ENCODE assay signal across 8 cellular contexts in the genomic region with DNA sequence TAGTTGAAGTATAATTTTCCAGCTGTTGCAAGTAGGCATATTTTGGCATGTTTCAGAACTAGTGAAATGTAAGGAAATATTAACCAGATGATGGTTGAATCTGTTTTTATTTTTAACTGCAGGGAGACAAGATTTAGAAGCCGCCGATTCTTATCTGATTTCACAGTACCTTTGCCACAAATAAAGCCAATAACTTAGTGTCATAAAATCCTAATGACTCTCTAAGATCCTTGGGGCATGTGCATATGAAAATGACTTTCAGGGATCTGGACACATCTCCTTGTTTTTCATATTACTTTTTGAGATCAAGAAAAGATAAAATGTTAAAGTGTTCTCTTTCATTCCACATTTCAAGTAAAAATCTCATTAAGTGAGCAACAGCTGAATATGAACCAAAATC.
"Had no signal": no experiment of that assay in that cellular context is flagged by ENCODE, and none has a peak within 500 bp of the region (broad histone marks: within the 10 kb centered on the region; RNA-seq: fewer than 3 reads in every experiment).

No MANE protein-coding gene starts in this region.

- H3K27ac ChIP-seq: GM23248 had no signal

- H3K9me3 ChIP-seq: HAP-1 had no signal

- H3K9ac ChIP-seq: GM23248 had no signal

- H3K4me3 ChIP-seq: GM23248, HAP-1, K562 had no signal

- ATAC-seq: HCT116, K562 had no signal

- H3K36me3 ChIP-seq: HAP-1 had no signal

- H2AFZ ChIP-seq: GM23248 had no signal

- DNase-seq: GM23248, GOT3, H7, HFFc6, IMR-90 had no signal
